Comparison of ENCODE assay signal across 19 cellular contexts in genomic region chr6:47718571-47718970, GRCh38. TPM values are rescaled to one million over a fixed set of nuclear protein-coding genes. Genes with fewer than 3 reads are reported as not detected.
A peak's percentile ranks its signal among the peaks of the same experiment; 100 is the strongest.
DNase-seq lines count a peak whose midpoint lies in the region; ATAC-seq, FAIRE-seq and TF ChIP-seq lines count a peak whose summit lies in the region.
"Had no signal": no experiment of that assay in that cellular context is flagged by ENCODE, and none has a peak within 500 bp of the region (broad histone marks: within the 10 kb centered on the region; RNA-seq: fewer than 3 reads in every experiment).

No MANE protein-coding gene starts in this region.

- H4K20me1 ChIP-seq in OCI-LY3 (ENCODE audit: insufficient read depth, low read length) = no peaks in the 10 kb centered on the region
- H4K20me1 ChIP-seq in keratinocyte (ENCODE audit: control insufficient read depth, extremely low read depth, insufficient read depth, low read length) = no peaks in the 10 kb centered on the region

- TF ChIP-seq CTCF in HEK293 (tag by site-specific recombination; IDR thresholded peaks at IDR 0.05) (no peak), OCI-LY3 (IDR thresholded peaks at IDR 0.05; ENCODE audit: low read depth, low read length) (no peak), keratinocyte (optimal IDR thresholded peaks at IDR 0.05 in 1 of 3, IDR thresholded peaks at IDR 0.05 in 1 of 3, conservative IDR thresholded peaks at IDR 0.05 in 1 of 3; ENCODE audit: extremely low read depth in 1 of 3, insufficient read depth in 2 of 3, low read length in 3 of 3) (no peak), osteocyte (IDR thresholded peaks at IDR 0.05) (no peak)

- POLR2A ChIA-PET in HEK293 (lab: Yijun Ruan, JAX) = no interaction called here

- H3K27ac ChIP-seq in HEK293 (ENCODE audit: extremely low read depth, low read depth, low read length) (no peak overlapping the region), OCI-LY3 (ENCODE audit: low read length) (peak overlapping the region; percentile 92; the same call in 1 of the 2 replicates), keratinocyte (ENCODE audit: control insufficient read depth, insufficient read depth, low read length) (no peak overlapping the region)
- H3K27ac ChIP-seq: C4-2B had no signal

- DNase-seq in NCI-H146 treated with DMSO at 0.1 percent for 48 hours (lab: John Stamatoyannopoulos, UW; ENCODE audit: unreplicated experiment) (peak; percentile 38), keratinocyte (ENCODE audit: low read depth, low spot score) (no peak), HPDE6-E6E7 (ENCODE audit: extremely low spot score) (no peak), D341Med (ENCODE audit: low spot score) (no peak), osteocyte (ENCODE audit: extremely low spot score, unreplicated experiment) (no peak)
- DNase-seq: ACHN; AML-193; Caco-2; CD4-positive, alpha-beta T cell; DMS79 treated with DMSO at 0.1 percent for 48 hours; GF-D8; GOT3; H7 had no signal

- no peaks in the 10 kb centered on the region for H3K79me2 ChIP-seq in OCI-LY3 (ENCODE audit: low read length)
- no peaks in the 10 kb centered on the region for H3K79me2 ChIP-seq in keratinocyte (ENCODE audit: control insufficient read depth, insufficient read depth, low read length)

- no peaks in the 10 kb centered on the region for H3K9me3 Mint-ChIP-seq in osteocyte (ENCODE audit: unreplicated experiment)
- H3K9me3 Mint-ChIP-seq: CD4-positive, alpha-beta T cell had no signal

- H3K27me3 ChIP-seq in OCI-LY3 (ENCODE audit: low read depth, low read length) (no peaks in the 10 kb centered on the region), keratinocyte (ENCODE audit: control insufficient read depth, extremely low read depth, insufficient read depth, low read length) (no peaks in the 10 kb centered on the region)

- H3K9me1 ChIP-seq in keratinocyte (ENCODE audit: control insufficient read depth, extremely low read depth, insufficient read depth, low read length) = no peaks in the 10 kb centered on the region

- H3K4me1 Mint-ChIP-seq in osteocyte (ENCODE audit: unreplicated experiment) = no peaks in the 10 kb centered on the region

- H3K4me3 ChIP-seq in HEK293 (ENCODE audit: low read depth, low read length) = no peak overlapping the region
- H3K4me3 ChIP-seq in OCI-LY3 (ENCODE audit: low read length) = no peak overlapping the region
- no peak overlapping the region for H3K4me3 ChIP-seq in keratinocyte (ENCODE audit: control insufficient read depth in 2 of 3, extremely low read depth in 1 of 3, insufficient read depth in 2 of 3, low read depth in 1 of 3, low read length in 3 of 3)

- no peak overlapping the region for H3K27ac Mint-ChIP-seq in osteocyte (ENCODE audit: unreplicated experiment)
- H3K27ac Mint-ChIP-seq: CD4-positive, alpha-beta T cell had no signal

- H3K36me3 Mint-ChIP-seq in osteocyte (ENCODE audit: unreplicated experiment) = no peaks in the 10 kb centered on the region

- H3K4me2 ChIP-seq in OCI-LY3 (ENCODE audit: low read length) (no peak overlapping the region), keratinocyte (ENCODE audit: control insufficient read depth, extremely low read depth, insufficient read depth, low read depth, low read length) (no peak overlapping the region)

- H3K27me3 Mint-ChIP-seq in osteocyte (ENCODE audit: unreplicated experiment) = peaks cover 2% of the 10 kb centered on the region

- FAIRE-seq in keratinocyte (lab: Jason Lieb, UNC) = peak; percentile 69
- FAIRE-seq: A204.1 had no signal

- dilution Hi-C loops in keratinocyte (cut with MboI; ENCODE audit: extremely low pct_ligation_motif_present, low sequenced_read_pairs) = no loop called here

- H3K36me3 ChIP-seq in HEK293 (ENCODE audit: control insufficient read depth in 2 of 2, insufficient read depth in 1 of 2, low read length in 2 of 2) (no peaks in the 10 kb centered on the region), OCI-LY3 (replicated peaks; ENCODE audit: low read depth, low read length) (peaks cover 65% of the 10 kb centered on the region), keratinocyte (ENCODE audit: control insufficient read depth in 2 of 2, extremely low read depth in 1 of 2, insufficient read depth in 2 of 2, low read length in 2 of 2) (peaks cover 0 to 25% of the 10 kb centered on the region in 2 experiments)

- no peak for ATAC-seq in GM19328 (IDR thresholded peaks at IDR 0.05; ENCODE audit: unreplicated experiment)
- ATAC-seq: HCT116 had no signal

- H3K9ac ChIP-seq in OCI-LY3 (ENCODE audit: low read length) (no peak overlapping the region), keratinocyte (ENCODE audit: control insufficient read depth, extremely low read depth, insufficient read depth, low read length) (no peak overlapping the region)

- no peak overlapping the region for H3K4me3 Mint-ChIP-seq in osteocyte (ENCODE audit: unreplicated experiment)
- H3K4me3 Mint-ChIP-seq: CD4-positive, alpha-beta T cell had no signal

- CTCF ChIA-PET in HEK293 (lab: Yijun Ruan, JAX) = interaction anchor here (1.0 to 1.3 kb wide), 2 partner anchors 9 to 15 kb away, joined by 3 to 4 read pairs; no protein-coding TSS in a partner anchor

- H3K9me3 ChIP-seq in HEK293 (ENCODE audit: control insufficient read depth, insufficient read depth, low read depth, low read length) = no peaks in the 10 kb centered on the region
- H3K9me3 ChIP-seq in OCI-LY3 (ENCODE audit: insufficient read depth, low read length) = peaks cover 33% of the 10 kb centered on the region
- H3K9me3 ChIP-seq in keratinocyte (ENCODE audit: control insufficient read depth, low read depth, low read length) = no peaks in the 10 kb centered on the region
- H3K9me3 ChIP-seq: Caco-2 had no signal

- H3K4me1 ChIP-seq in HEK293 (ENCODE audit: control insufficient read depth, insufficient read depth, low read length) = peaks cover 16% of the 10 kb centered on the region
- peaks cover 47% of the 10 kb centered on the region for H3K4me1 ChIP-seq in OCI-LY3 (ENCODE audit: low read length)
- no peaks in the 10 kb centered on the region for H3K4me1 ChIP-seq in keratinocyte (ENCODE audit: control insufficient read depth, extremely low read depth, insufficient read depth, low read length)
- H3K4me1 ChIP-seq: Caco-2 had no signal

- no peak overlapping the region for H2AFZ ChIP-seq in OCI-LY3 (ENCODE audit: low read depth, low read length)
- no peak overlapping the region for H2AFZ ChIP-seq in keratinocyte (ENCODE audit: control insufficient read depth, low read length)

TF ChIP-seq in HEK293, 187 proteins besides CTCF, POLR2A, EP300 and RAD21:
- TF ChIP-seq TSHZ1 (tag by site-specific recombination; IDR thresholded peaks at IDR 0.05; ENCODE audit: borderline replicate concordance) (no peak), SCRT2 (tag by site-specific recombination; IDR thresholded peaks at IDR 0.05) (peak; percentile 45; the same call in 1 of the 2 replicates), ZNF558 (tag by site-specific recombination; IDR thresholded peaks at IDR 0.05) (no peak), ZNF843 (tag by site-specific recombination; IDR thresholded peaks at IDR 0.05) (no peak), ZNF26 (tag by site-specific recombination; IDR thresholded peaks at IDR 0.05) (peak; percentile 52; the same call in 1 of the 2 replicates), ZNF37A (tag by site-specific recombination; IDR thresholded peaks at IDR 0.05) (no peak)

RNA-seq across cellular contexts. Expression of gene ADGRF4, which starts 20.2 kb away (rescaled TPM):
- 21.4 to 41.8 TPM (median 30.2 TPM) in 3 replicates for polyA plus RNA-seq in keratinocyte
- 9.2 TPM for polyA plus RNA-seq in keratinocyte (2011; ENCODE audit: low read depth)
- polyA plus RNA-seq in keratinocyte (2011; cell fraction: cytosol; rRNA removed) = 14.8 and 29.6 TPM in 2 replicates
- polyA plus RNA-seq in keratinocyte (2011; cell fraction: nucleus; rRNA removed) = 54.8 and 63.6 TPM in 2 replicates
- polyA plus RNA-seq in keratinocyte (2012; ENCODE audit: low replicate concordance) = 12.9 and 28.3 TPM in 2 replicates
- polyA minus RNA-seq in keratinocyte = 7.8 to 41.8 TPM (median 36.4 TPM) in 3 replicates
- 12.9 TPM for polyA minus RNA-seq in keratinocyte (2011; cell fraction: cytosol; rRNA and poly(A)+ RNA removed)
- polyA minus RNA-seq in keratinocyte (2011; cell fraction: nucleus; rRNA and poly(A)+ RNA removed) = 33.9 and 55.4 TPM in 2 replicates
- total RNA-seq in osteocyte = not detected in 2 replicates
- total RNA-seq: CD4-positive, alpha-beta T cell had no signal
